In the genomic region with DNA sequence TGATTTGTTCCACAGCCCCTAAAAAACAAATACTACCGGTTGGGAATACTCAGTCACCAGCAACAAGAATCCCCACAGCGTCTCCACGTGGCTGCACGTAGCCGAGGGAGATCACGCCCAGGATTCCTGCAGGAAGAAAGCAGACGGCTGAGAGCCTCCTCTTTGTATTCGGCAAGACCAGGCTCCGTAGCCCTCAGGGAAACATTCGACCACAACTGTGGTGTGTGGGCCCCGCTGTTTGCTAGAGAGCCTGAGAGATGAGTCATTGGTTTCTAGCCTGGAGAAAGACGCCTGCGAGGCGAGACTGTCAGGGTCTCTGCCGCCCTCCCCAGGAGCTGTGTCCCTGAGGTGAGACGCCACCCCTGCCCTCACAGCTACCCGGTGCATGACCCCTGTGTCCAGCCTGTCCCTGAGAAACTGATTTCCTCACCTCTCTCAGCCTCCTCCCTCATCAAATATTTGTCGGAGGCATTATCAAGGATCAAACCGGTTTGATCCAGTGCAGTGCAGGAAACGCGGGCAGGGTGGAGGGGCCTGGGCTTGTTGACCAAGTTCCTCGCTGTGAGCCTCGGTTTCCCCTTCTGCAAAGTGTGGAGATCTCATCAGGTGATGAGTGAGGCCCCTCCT, we compare ENCODE assay signal across 8 cellular contexts. TPM values are rescaled to one million over a fixed set of nuclear protein-coding genes. Genes with fewer than 3 reads are reported as not detected.
DNase-seq lines count a peak whose midpoint lies in the region; ATAC-seq and TF ChIP-seq lines count a peak whose summit lies in the region.

No MANE protein-coding gene starts in this region.

- no peaks in the 10 kb centered on the region for H3K27me3 ChIP-seq in HUES6 (ENCODE audit: control insufficient read depth, insufficient read depth, low read length)

- H3K4me1 ChIP-seq in HUES6 (ENCODE audit: control insufficient read depth, insufficient read depth, low read length): peaks cover 41% of the 10 kb centered on the region

- peaks cover 3% of the 10 kb centered on the region for H3K9me3 Mint-ChIP-seq in mesothelial cell of epicardium

- peak overlapping the region; percentile 87 for H3K9ac ChIP-seq in HUES6 (ENCODE audit: low read length)

- peaks cover 49% of the 10 kb centered on the region for H3K4me1 Mint-ChIP-seq in mesothelial cell of epicardium

- peak overlapping the region; percentile 30 for H3K4me3 Mint-ChIP-seq in mesothelial cell of epicardium

- DNase-seq in AG10803 (ENCODE audit: low read depth) (peak; percentile 86), GM20000 (ENCODE audit: low spot score) (peak; percentile 83), cardiac fibroblast (ENCODE audit: low read depth in 2 of 2) (peak; percentile 89 to 90), mesothelial cell of epicardium (ENCODE audit: low spot score in 2 of 2, unreplicated experiment in 2 of 2) (peak; percentile 48 to 73), NCI-H128 (lab: John Stamatoyannopoulos, UW; ENCODE audit: unreplicated experiment) (no peak)
- DNase-seq in stimulated activated CD8-positive, alpha-beta memory T cell treated with anti-CD3 and anti-CD28 coated beads, Interleukin-7, amount 100 ng/mL, for 1 hour (ENCODE audit: low read depth in 2 of 2): peak; percentile 53 to 57

- TF ChIP-seq CTCF in AG10803 (conservative IDR thresholded peaks at IDR 0.05; ENCODE audit: low read length) (peak; percentile 14; the same call in 1 of the 2 replicates), GM20000 (IDR thresholded peaks at IDR 0.05; ENCODE audit: extremely low read depth, missing control alignments) (no peak), cardiac fibroblast (IDR thresholded peaks at IDR 0.05; ENCODE audit: low read depth, low read length) (no peak), mesothelial cell of epicardium (IDR thresholded peaks at IDR 0.05; ENCODE audit: unreplicated experiment) (no peak)

- H3K4me3 ChIP-seq in AG10803 (ENCODE audit: low read length) (no peak overlapping the region), HUES6 (ENCODE audit: low read depth, low read length) (peak overlapping the region; percentile 36; the same call in 1 of the 2 replicates), cardiac fibroblast (replicated peaks in 1 of 2; ENCODE audit: low read depth in 2 of 2, low read length in 2 of 2) (no peak overlapping the region)

- peak overlapping the region; percentile 68; the same call in 1 of the 2 replicates for H3K27ac ChIP-seq in HUES6 (ENCODE audit: low read depth, low read length)

- H3K36me3 ChIP-seq in HUES6 (ENCODE audit: control insufficient read depth, insufficient read depth, low read length): no peaks in the 10 kb centered on the region

- H3K36me3 Mint-ChIP-seq in mesothelial cell of epicardium: peaks cover 5% of the 10 kb centered on the region

- peak overlapping the region; percentile 98 for H3K27ac Mint-ChIP-seq in mesothelial cell of epicardium

- peak; percentile 95 to 98 for ATAC-seq in activated CD4-positive, CD25-positive, alpha-beta regulatory T cell treated with anti-CD3 and anti-CD28 coated beads, Interleukin-2, amount 50 U/mL, for 24 hours

- H3K27me3 Mint-ChIP-seq in mesothelial cell of epicardium (ENCODE audit: low read depth): no peaks in the 10 kb centered on the region

- H3K9me3 ChIP-seq in HUES6 (ENCODE audit: control insufficient read depth, insufficient read depth, low read depth, low read length): peaks cover 12% of the 10 kb centered on the region

RNA-seq across cellular contexts. Expression of gene S100P, which starts 4.7 kb away (rescaled TPM):
- total RNA-seq in mesothelial cell of epicardium: 1.1 to 4.6 TPM (median 3.4 TPM) in 3 replicates

RNA-seq across cellular contexts. Expression of gene MRFAP1L1, which starts 20.7 kb away (rescaled TPM):
- 66.9 to 68.8 TPM (median 67.9 TPM) in 3 replicates for total RNA-seq in mesothelial cell of epicardium

RNA-seq across cellular contexts. Expression of gene BLOC1S4, which starts 27.0 kb away (rescaled TPM):
- 17.0 to 18.1 TPM (median 18.0 TPM) in 3 replicates for total RNA-seq in mesothelial cell of epicardium

RNA-seq across cellular contexts. Expression of gene MRFAP1, which starts 48.5 kb away (rescaled TPM):
- total RNA-seq in mesothelial cell of epicardium: 242 to 249 TPM (median 246 TPM) in 3 replicates
